Comparison of ENCODE assay signal across 19 cellular contexts in the genomic region with DNA sequence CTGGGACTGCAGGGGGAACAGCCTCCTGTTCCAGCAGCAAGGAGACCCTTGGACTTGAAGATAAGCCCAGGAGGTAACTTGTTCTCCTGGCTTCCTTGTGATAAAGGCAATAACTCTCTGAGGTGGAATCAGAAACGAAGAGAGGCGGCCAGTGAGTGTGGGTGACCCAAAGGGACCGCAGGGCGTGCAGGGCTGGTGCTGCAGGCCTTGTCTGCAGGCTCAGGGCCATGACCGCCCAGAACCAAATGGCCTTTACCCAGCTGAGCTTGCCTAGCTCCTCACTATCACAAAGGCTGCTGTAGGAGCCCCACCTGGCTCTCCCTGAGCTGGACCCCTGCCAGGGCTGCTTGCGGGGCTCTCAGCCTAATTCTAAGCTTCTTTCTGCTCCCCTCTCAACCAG.
"Had no signal": no experiment of that assay in that cellular context is flagged by ENCODE, and none has a peak within 500 bp of the region (broad histone marks: within the 10 kb centered on the region; RNA-seq: fewer than 3 reads in every experiment).

No MANE protein-coding gene starts in this region.

- H3K9me3 Mint-ChIP-seq: activated CD4-positive, alpha-beta memory T cell treated with anti-CD3 and anti-CD28 coated beads, Interleukin-2, amount 10 ng/mL, durations not matched to agents 7 days and 5 days; activated T-cell treated with anti-CD3 and anti-CD28 coated beads, Interleukin-2, amount 50 U/mL, for 72 hours; naive thymus-derived CD4-positive, alpha-beta T cell had no signal

- H3K27ac Mint-ChIP-seq: activated CD4-positive, alpha-beta memory T cell treated with anti-CD3 and anti-CD28 coated beads, Interleukin-2, amount 10 ng/mL, durations not matched to agents 7 days and 5 days; activated CD4-positive, alpha-beta T cell treated with anti-CD3 and anti-CD28 coated beads for 36 hours; activated T-cell treated with anti-CD3 and anti-CD28 coated beads, Interleukin-2, amount 50 U/mL, for 72 hours; naive thymus-derived CD4-positive, alpha-beta T cell; progenitor cell of endocrine pancreas had no signal

- H3K4me1 ChIP-seq: suprapubic skin had no signal

- H3K36me3 ChIP-seq: adrenal gland, heart right ventricle, suprapubic skin had no signal

- DNase-seq: activated CD4-positive, alpha-beta memory T cell treated with anti-CD3 and anti-CD28 coated beads, Interleukin-2, amount 10 ng/mL, durations not matched to agents 7 days and 5 days; activated CD4-positive, alpha-beta T cell treated with anti-CD3 and anti-CD28 coated beads for 36 hours; activated naive CD4-positive, alpha-beta T cell treated with anti-CD3 and anti-CD28 coated beads, Interleukin-2, amount 50 U/mL, for 16 hours; activated T-cell treated with anti-CD3 and anti-CD28 coated beads, Interleukin-2, amount 50 U/mL, for 72 hours; adrenal gland; caudate nucleus; effector CD4-positive, alpha-beta T cell; heart right ventricle; kidney; naive thymus-derived CD4-positive, alpha-beta T cell; occipital lobe; right cardiac atrium; stimulated activated CD4-positive, alpha-beta T cell treated with anti-CD3 and anti-CD28 coated beads, Interleukin-2, amount 100 ng/mL, for 24 hours; stimulated activated naive CD4-positive, alpha-beta T cell treated with Interleukin-2 at 50 U/mL for 16 hours; T-helper 9 cell had no signal

- H3K27me3 ChIP-seq: adrenal gland, heart right ventricle, suprapubic skin had no signal

- H3K27me3 Mint-ChIP-seq: activated CD4-positive, alpha-beta T cell treated with anti-CD3 and anti-CD28 coated beads for 36 hours had no signal

- H3K4me1 Mint-ChIP-seq: activated CD4-positive, alpha-beta memory T cell treated with anti-CD3 and anti-CD28 coated beads, Interleukin-2, amount 10 ng/mL, durations not matched to agents 7 days and 5 days; activated CD4-positive, alpha-beta T cell treated with anti-CD3 and anti-CD28 coated beads for 36 hours; naive thymus-derived CD4-positive, alpha-beta T cell had no signal

- H3K9me3 ChIP-seq: adrenal gland, heart right ventricle, suprapubic skin had no signal

- ATAC-seq: activated CD4-positive, alpha-beta T cell treated with anti-CD3 and anti-CD28 coated beads for 36 hours; activated T-cell treated with anti-CD3 and anti-CD28 coated beads, Interleukin-2, amount 50 U/mL, for 72 hours; heart right ventricle; naive thymus-derived CD4-positive, alpha-beta T cell; right cardiac atrium had no signal

- H3K4me3 ChIP-seq: adrenal gland, coronary artery, heart right ventricle, suprapubic skin had no signal

- H3K4me3 Mint-ChIP-seq: activated CD4-positive, alpha-beta memory T cell treated with anti-CD3 and anti-CD28 coated beads, Interleukin-2, amount 10 ng/mL, durations not matched to agents 7 days and 5 days; activated CD4-positive, alpha-beta T cell treated with anti-CD3 and anti-CD28 coated beads for 36 hours; activated T-cell treated with anti-CD3 and anti-CD28 coated beads, Interleukin-2, amount 50 U/mL, for 72 hours; naive thymus-derived CD4-positive, alpha-beta T cell had no signal

- H3K27ac ChIP-seq: coronary artery, heart right ventricle, suprapubic skin, VCaP had no signal
